Comparison of ENCODE assay signal across 9 cellular contexts in the genomic region with DNA sequence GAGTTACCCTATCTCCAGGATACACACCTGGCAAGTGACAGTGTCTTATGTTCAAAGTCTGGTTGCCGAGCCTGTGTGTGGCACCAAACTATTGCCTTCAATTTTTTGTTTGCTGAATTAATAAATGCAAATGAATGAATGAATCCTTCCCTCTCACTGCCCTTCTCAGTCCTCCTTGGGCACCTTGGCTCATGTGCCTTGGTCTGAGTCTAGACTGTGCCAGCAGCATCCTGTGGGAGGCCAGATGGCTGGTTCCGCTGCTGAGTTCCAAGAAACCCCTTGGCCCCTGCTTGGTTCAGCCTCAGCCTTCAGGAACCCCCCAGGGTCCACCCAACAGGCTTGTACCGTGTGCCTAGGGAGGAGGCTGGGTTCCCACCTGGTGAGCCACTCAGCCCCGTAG. TPM values are rescaled to one million over a fixed set of nuclear protein-coding genes. Genes with fewer than 3 reads are reported as not detected.
A peak's percentile ranks its signal among the peaks of the same experiment; 100 is the strongest.
DNase-seq lines count a peak whose midpoint lies in the region; ATAC-seq and TF ChIP-seq lines count a peak whose summit lies in the region.
"Had no signal": no experiment of that assay in that cellular context is flagged by ENCODE, and none has a peak within 500 bp of the region (broad histone marks: within the 10 kb centered on the region; RNA-seq: fewer than 3 reads in every experiment).

No MANE protein-coding gene starts in this region.

- no peaks in the 10 kb centered on the region for H3K27me3 ChIP-seq in tibial artery

- peak overlapping the region; percentile 69 for H3K4me3 Mint-ChIP-seq in activated naive CD4-positive, alpha-beta T cell treated with anti-CD3 and anti-CD28 coated beads, Interleukin-2, amount 50 U/mL, for 24 hours
- H3K4me3 Mint-ChIP-seq in activated naive CD8-positive, alpha-beta T cell treated with anti-CD3 and anti-CD28 coated beads, Interleukin-2, amount 10 ng/mL, durations not matched to agents 7 days and 5 days = peak overlapping the region; percentile 70
- peak overlapping the region; percentile 40 for H3K4me3 Mint-ChIP-seq in mesothelial cell of epicardium

- H3K36me3 Mint-ChIP-seq in activated naive CD4-positive, alpha-beta T cell treated with anti-CD3 and anti-CD28 coated beads, Interleukin-2, amount 50 U/mL, for 24 hours = no peaks in the 10 kb centered on the region
- peaks cover 11% of the 10 kb centered on the region in 2 donors for H3K36me3 Mint-ChIP-seq in activated naive CD4-positive, alpha-beta T cell treated with anti-CD3 and anti-CD28 coated beads, Interleukin-2, amount 50 U/mL, for 72 hours
- peaks cover 4% of the 10 kb centered on the region for H3K36me3 Mint-ChIP-seq in activated naive CD8-positive, alpha-beta T cell treated with anti-CD3 and anti-CD28 coated beads, Interleukin-2, amount 10 ng/mL, durations not matched to agents 7 days and 5 days
- no peaks in the 10 kb centered on the region for H3K36me3 Mint-ChIP-seq in mesothelial cell of epicardium

- no peak overlapping the region for H3K4me3 ChIP-seq in tibial artery

- peaks cover 36% of the 10 kb centered on the region for H3K4me1 Mint-ChIP-seq in activated naive CD4-positive, alpha-beta T cell treated with anti-CD3 and anti-CD28 coated beads, Interleukin-2, amount 50 U/mL, for 24 hours
- peaks cover 24% of the 10 kb centered on the region for H3K4me1 Mint-ChIP-seq in activated naive CD8-positive, alpha-beta T cell treated with anti-CD3 and anti-CD28 coated beads, Interleukin-2, amount 10 ng/mL, durations not matched to agents 7 days and 5 days
- peaks cover 16% of the 10 kb centered on the region for H3K4me1 Mint-ChIP-seq in mesothelial cell of epicardium

- H3K27ac Mint-ChIP-seq in activated naive CD4-positive, alpha-beta T cell treated with anti-CD3 and anti-CD28 coated beads, Interleukin-2, amount 50 U/mL, for 24 hours = peak overlapping the region; percentile 80
- peak overlapping the region in 1 of 2 donors; percentile 99 for H3K27ac Mint-ChIP-seq in activated naive CD4-positive, alpha-beta T cell treated with anti-CD3 and anti-CD28 coated beads, Interleukin-2, amount 50 U/mL, for 72 hours
- peak overlapping the region; percentile 61 for H3K27ac Mint-ChIP-seq in activated naive CD8-positive, alpha-beta T cell treated with anti-CD3 and anti-CD28 coated beads, Interleukin-2, amount 10 ng/mL, durations not matched to agents 7 days and 5 days
- peak overlapping the region; percentile 39 for H3K27ac Mint-ChIP-seq in mesothelial cell of epicardium

- H3K9me3 ChIP-seq in tibial artery = no peaks in the 10 kb centered on the region

- ATAC-seq in activated naive CD4-positive, alpha-beta T cell treated with anti-CD3 and anti-CD28 coated beads, Interleukin-2, amount 50 U/mL, for 72 hours = no peak
- no peak for ATAC-seq in activated naive CD8-positive, alpha-beta T cell treated with anti-CD3 and anti-CD28 coated beads, Interleukin-2, amount 10 ng/mL, durations not matched to agents 7 days and 5 days (ENCODE audit: low read depth)
- ATAC-seq in GM21619 (IDR thresholded peaks at IDR 0.05; ENCODE audit: unreplicated experiment) = no peak
- no peak for ATAC-seq in HG03521 (IDR thresholded peaks at IDR 0.05; ENCODE audit: unreplicated experiment)

- no peak for TF ChIP-seq CTCF in mesothelial cell of epicardium (IDR thresholded peaks at IDR 0.05; ENCODE audit: unreplicated experiment)
- no peak for TF ChIP-seq CTCF in tibial artery (IDR thresholded peaks at IDR 0.05)

- no peaks in the 10 kb centered on the region for H3K9me3 Mint-ChIP-seq in activated naive CD4-positive, alpha-beta T cell treated with anti-CD3 and anti-CD28 coated beads, Interleukin-2, amount 50 U/mL, for 24 hours
- no peaks in the 10 kb centered on the region for H3K9me3 Mint-ChIP-seq in activated naive CD4-positive, alpha-beta T cell treated with anti-CD3 and anti-CD28 coated beads, Interleukin-2, amount 50 U/mL, for 72 hours
- no peaks in the 10 kb centered on the region for H3K9me3 Mint-ChIP-seq in activated naive CD8-positive, alpha-beta T cell treated with anti-CD3 and anti-CD28 coated beads, Interleukin-2, amount 10 ng/mL, durations not matched to agents 7 days and 5 days
- H3K9me3 Mint-ChIP-seq in mesothelial cell of epicardium = no peaks in the 10 kb centered on the region

- POLR2A ChIA-PET in activated naive CD8-positive, alpha-beta T cell treated with anti-CD3 and anti-CD28 coated beads, Interleukin-2, amount 10 ng/mL, durations not matched to agents 7 days and 5 days (lab: Charles Lee) = interaction anchor here (0.6 kb wide), 1 partner anchor 11 kb away, joined by 3 read pairs; no protein-coding TSS in a partner anchor
- POLR2A ChIA-PET in HEK293T (lab: Yijun Ruan, JAX) = no interaction called here

- peak overlapping the region; percentile 99 to 100 for H3K27ac ChIP-seq in tibial artery

- H3K36me3 ChIP-seq in tibial artery = no peaks in the 10 kb centered on the region

- DNase-seq in activated naive CD4-positive, alpha-beta T cell treated with anti-CD3 and anti-CD28 coated beads, Interleukin-2, amount 50 U/mL, for 72 hours (ENCODE audit: low spot score in 2 of 2) = no peak
- no peak for DNase-seq in activated naive CD8-positive, alpha-beta T cell treated with anti-CD3 and anti-CD28 coated beads, Interleukin-2, amount 10 ng/mL, durations not matched to agents 7 days and 5 days
- DNase-seq in mesothelial cell of epicardium (ENCODE audit: low spot score in 2 of 2, unreplicated experiment in 2 of 2) (no peak), tibial artery (no peak), HEK293T (ENCODE audit: extremely low spot score) (no peak)
- DNase-seq: AML-193 had no signal

- peaks cover 8 to 92% (median 72%) of the 10 kb centered on the region in 4 donors for H3K4me1 ChIP-seq in tibial artery

- CTCF ChIA-PET in HEK293T (lab: Yijun Ruan, JAX) = no interaction called here

- H3K27me3 Mint-ChIP-seq in activated naive CD4-positive, alpha-beta T cell treated with anti-CD3 and anti-CD28 coated beads, Interleukin-2, amount 50 U/mL, for 24 hours = no peaks in the 10 kb centered on the region
- no peaks in the 10 kb centered on the region for H3K27me3 Mint-ChIP-seq in activated naive CD8-positive, alpha-beta T cell treated with anti-CD3 and anti-CD28 coated beads, Interleukin-2, amount 10 ng/mL, durations not matched to agents 7 days and 5 days
- no peaks in the 10 kb centered on the region for H3K27me3 Mint-ChIP-seq in mesothelial cell of epicardium (ENCODE audit: low read depth)

- intact Hi-C loops in tibial artery (cut with DNase I; ENCODE audit: low total_unique reads) = no loop called here

TF ChIP-seq in HEK293T, 16 proteins besides CTCF, POLR2A, EP300 and RAD21:
- TF ChIP-seq HDGF (IDR thresholded peaks at IDR 0.05; ENCODE audit: borderline replicate concordance) = no peak
- TF ChIP-seq ARNT (IDR thresholded peaks at IDR 0.05) = no peak
- no peak for TF ChIP-seq SUZ12 (IDR thresholded peaks at IDR 0.05)
- no peak for TF ChIP-seq ZNF384 (IDR thresholded peaks at IDR 0.05)
- no peak for TF ChIP-seq FOXM1 (IDR thresholded peaks at IDR 0.05; ENCODE audit: borderline replicate concordance)
- no peak for TF ChIP-seq ELF4 (IDR thresholded peaks at IDR 0.05)
- TF ChIP-seq BHLHE40 (IDR thresholded peaks at IDR 0.05; ENCODE audit: borderline replicate concordance) = no peak
- TF ChIP-seq TARDBP (IDR thresholded peaks at IDR 0.05) = no peak
- no peak for TF ChIP-seq CTBP1 (IDR thresholded peaks at IDR 0.05; ENCODE audit: borderline replicate concordance)
- no peak for TF ChIP-seq FOXK2 (IDR thresholded peaks at IDR 0.05)
- no peak for TF ChIP-seq L3MBTL2 (conservative IDR thresholded peaks at IDR 0.05)
- no peak for TF ChIP-seq FOXA1 (IDR thresholded peaks at IDR 0.05)
- no peak for TF ChIP-seq LEF1 (IDR thresholded peaks at IDR 0.05; ENCODE audit: borderline replicate concordance)
- no peak for TF ChIP-seq SP1 (IDR thresholded peaks at IDR 0.05)
- TF ChIP-seq, protein P1, sequence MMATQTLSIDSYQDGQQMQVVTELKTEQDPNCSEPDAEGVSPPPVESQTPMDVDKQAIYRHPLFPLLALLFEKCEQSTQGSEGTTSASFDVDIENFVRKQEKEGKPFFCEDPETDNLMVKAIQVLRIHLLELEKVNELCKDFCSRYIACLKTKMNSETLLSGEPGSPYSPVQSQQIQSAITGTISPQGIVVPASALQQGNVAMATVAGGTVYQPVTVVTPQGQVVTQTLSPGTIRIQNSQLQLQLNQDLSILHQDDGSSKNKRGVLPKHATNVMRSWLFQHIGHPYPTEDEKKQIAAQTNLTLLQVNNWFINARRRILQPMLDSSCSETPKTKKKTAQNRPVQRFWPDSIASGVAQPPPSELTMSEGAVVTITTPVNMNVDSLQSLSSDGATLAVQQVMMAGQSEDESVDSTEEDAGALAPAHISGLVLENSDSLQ (IDR thresholded peaks at IDR 0.05) = no peak
- TF ChIP-seq NFRKB (IDR thresholded peaks at IDR 0.05) = no peak

RNA-seq across cellular contexts. Expression of a gene that starts 31.0 kb away (rescaled TPM):
- 10 to 100 TPM; 28.1 to 29.9 TPM for total RNA-seq in activated naive CD4-positive, alpha-beta T cell treated with anti-CD3 and anti-CD28 coated beads, Interleukin-2, amount 50 U/mL, for 72 hours
- 10 to 100 TPM; 35.7 to 35.9 TPM for total RNA-seq in activated naive CD8-positive, alpha-beta T cell treated with anti-CD3 and anti-CD28 coated beads, Interleukin-2, amount 10 ng/mL, durations not matched to agents 7 days and 5 days
- total RNA-seq in mesothelial cell of epicardium = 40.2 to 44.0 TPM (median 42.1 TPM) in 3 replicates

RNA-seq across cellular contexts. Expression of a gene that starts 33.8 kb away (rescaled TPM):
- 10 to 100 TPM in 1 of 2 donors, 1 to 10 TPM in 1; 1.9 to 15.8 TPM for total RNA-seq in activated naive CD4-positive, alpha-beta T cell treated with anti-CD3 and anti-CD28 coated beads, Interleukin-2, amount 50 U/mL, for 72 hours
- total RNA-seq in activated naive CD8-positive, alpha-beta T cell treated with anti-CD3 and anti-CD28 coated beads, Interleukin-2, amount 10 ng/mL, durations not matched to agents 7 days and 5 days = 1 to 10 TPM; 3.6 to 4.0 TPM
- total RNA-seq in mesothelial cell of epicardium = 10.4 to 10.5 TPM (median 10.4 TPM) in 3 replicates

RNA-seq across cellular contexts. Expression of a gene that starts 52.9 kb away (rescaled TPM):
- total RNA-seq in activated naive CD4-positive, alpha-beta T cell treated with anti-CD3 and anti-CD28 coated beads, Interleukin-2, amount 50 U/mL, for 72 hours = 10 to 100 TPM; 61.3 to 76.5 TPM
- total RNA-seq in activated naive CD8-positive, alpha-beta T cell treated with anti-CD3 and anti-CD28 coated beads, Interleukin-2, amount 10 ng/mL, durations not matched to agents 7 days and 5 days = 10 to 100 TPM; 47.0 to 51.0 TPM
- total RNA-seq in mesothelial cell of epicardium = 38.0 to 47.8 TPM (median 44.2 TPM) in 3 replicates

RNA-seq across cellular contexts. Expression of a gene that starts 53.4 kb away (rescaled TPM):
- total RNA-seq in activated naive CD4-positive, alpha-beta T cell treated with anti-CD3 and anti-CD28 coated beads, Interleukin-2, amount 50 U/mL, for 72 hours = 100 to 1,000 TPM in 1 of 2 donors, 10 to 100 TPM in 1; 100.0 to 112 TPM
- total RNA-seq in activated naive CD8-positive, alpha-beta T cell treated with anti-CD3 and anti-CD28 coated beads, Interleukin-2, amount 10 ng/mL, durations not matched to agents 7 days and 5 days = 10 to 100 TPM; 73.7 to 76.2 TPM
- 66.9 to 69.9 TPM (median 69.4 TPM) in 3 replicates for total RNA-seq in mesothelial cell of epicardium
